ENCODE assay signal across 1 cellular context in the genomic region with DNA sequence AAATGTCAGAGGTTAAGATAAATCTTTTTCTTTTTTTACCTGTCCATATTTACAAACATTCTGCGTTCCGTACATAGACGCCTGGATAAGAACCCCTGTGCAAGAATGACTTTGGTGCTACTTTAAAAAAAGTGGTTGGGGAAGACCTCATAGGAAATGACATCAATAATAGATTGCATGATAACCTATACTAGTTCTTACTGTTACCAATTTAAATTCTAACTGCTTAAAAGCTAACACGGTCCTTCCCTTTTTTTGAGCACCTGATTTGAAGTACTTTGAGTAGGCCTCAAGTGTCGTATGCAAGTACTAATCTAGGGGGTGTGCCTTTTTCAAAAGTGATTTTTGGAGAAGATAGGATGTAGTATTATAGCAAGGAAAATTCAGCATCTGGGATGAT.
TF ChIP-seq lines count a peak whose summit lies in the region.

No MANE protein-coding gene starts in this region.

TF ChIP-seq in HepG2, 621 proteins besides CTCF, POLR2A, EP300 and RAD21 (continued from another document):
- TF ChIP-seq, protein P1, sequence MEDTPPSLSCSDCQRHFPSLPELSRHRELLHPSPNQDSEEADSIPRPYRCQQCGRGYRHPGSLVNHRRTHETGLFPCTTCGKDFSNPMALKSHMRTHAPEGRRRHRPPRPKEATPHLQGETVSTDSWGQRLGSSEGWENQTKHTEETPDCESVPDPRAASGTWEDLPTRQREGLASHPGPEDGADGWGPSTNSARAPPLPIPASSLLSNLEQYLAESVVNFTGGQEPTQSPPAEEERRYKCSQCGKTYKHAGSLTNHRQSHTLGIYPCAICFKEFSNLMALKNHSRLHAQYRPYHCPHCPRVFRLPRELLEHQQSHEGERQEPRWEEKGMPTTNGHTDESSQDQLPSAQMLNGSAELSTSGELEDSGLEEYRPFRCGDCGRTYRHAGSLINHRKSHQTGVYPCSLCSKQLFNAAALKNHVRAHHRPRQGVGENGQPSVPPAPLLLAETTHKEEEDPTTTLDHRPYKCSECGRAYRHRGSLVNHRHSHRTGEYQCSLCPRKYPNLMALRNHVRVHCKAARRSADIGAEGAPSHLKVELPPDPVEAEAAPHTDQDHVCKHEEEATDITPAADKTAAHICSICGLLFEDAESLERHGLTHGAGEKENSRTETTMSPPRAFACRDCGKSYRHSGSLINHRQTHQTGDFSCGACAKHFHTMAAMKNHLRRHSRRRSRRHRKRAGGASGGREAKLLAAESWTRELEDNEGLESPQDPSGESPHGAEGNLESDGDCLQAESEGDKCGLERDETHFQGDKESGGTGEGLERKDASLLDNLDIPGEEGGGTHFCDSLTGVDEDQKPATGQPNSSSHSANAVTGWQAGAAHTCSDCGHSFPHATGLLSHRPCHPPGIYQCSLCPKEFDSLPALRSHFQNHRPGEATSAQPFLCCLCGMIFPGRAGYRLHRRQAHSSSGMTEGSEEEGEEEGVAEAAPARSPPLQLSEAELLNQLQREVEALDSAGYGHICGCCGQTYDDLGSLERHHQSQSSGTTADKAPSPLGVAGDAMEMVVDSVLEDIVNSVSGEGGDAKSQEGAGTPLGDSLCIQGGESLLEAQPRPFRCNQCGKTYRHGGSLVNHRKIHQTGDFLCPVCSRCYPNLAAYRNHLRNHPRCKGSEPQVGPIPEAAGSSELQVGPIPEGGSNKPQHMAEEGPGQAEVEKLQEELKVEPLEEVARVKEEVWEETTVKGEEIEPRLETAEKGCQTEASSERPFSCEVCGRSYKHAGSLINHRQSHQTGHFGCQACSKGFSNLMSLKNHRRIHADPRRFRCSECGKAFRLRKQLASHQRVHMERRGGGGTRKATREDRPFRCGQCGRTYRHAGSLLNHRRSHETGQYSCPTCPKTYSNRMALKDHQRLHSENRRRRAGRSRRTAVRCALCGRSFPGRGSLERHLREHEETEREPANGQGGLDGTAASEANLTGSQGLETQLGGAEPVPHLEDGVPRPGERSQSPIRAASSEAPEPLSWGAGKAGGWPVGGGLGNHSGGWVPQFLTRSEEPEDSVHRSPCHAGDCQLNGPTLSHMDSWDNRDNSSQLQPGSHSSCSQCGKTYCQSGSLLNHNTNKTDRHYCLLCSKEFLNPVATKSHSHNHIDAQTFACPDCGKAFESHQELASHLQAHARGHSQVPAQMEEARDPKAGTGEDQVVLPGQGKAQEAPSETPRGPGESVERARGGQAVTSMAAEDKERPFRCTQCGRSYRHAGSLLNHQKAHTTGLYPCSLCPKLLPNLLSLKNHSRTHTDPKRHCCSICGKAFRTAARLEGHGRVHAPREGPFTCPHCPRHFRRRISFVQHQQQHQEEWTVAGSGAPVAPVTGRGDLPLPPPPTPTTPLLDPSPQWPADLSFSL (CRISPR knock-in tag; IDR thresholded peaks at IDR 0.05): no peak
